In genomic region chr6:83424392-83425018, GRCh38 we compare ENCODE assay signal across 40 cellular contexts. TPM values are rescaled to one million over a fixed set of nuclear protein-coding genes. Genes with fewer than 3 reads are reported as not detected.
"Had no signal": no experiment of that assay in that cellular context is flagged by ENCODE, and none has a peak within 500 bp of the region (broad histone marks: within the 10 kb centered on the region; RNA-seq: fewer than 3 reads in every experiment).

No MANE protein-coding gene starts in this region.

- ATAC-seq: activated naive CD4-positive, alpha-beta T cell treated with anti-CD3 and anti-CD28 coated beads, Interleukin-2, amount 50 U/mL, for 72 hours; activated naive CD8-positive, alpha-beta T cell treated with anti-CD3 and anti-CD28 coated beads, Interleukin-2, amount 50 U/mL, for 24 hours; activated T-cell treated with anti-CD3 and anti-CD28 coated beads, Interleukin-2, amount 50 U/mL, for 4 hours; activated T-cell treated with anti-CD3 and anti-CD28 coated beads, Interleukin-2, amount 50 U/mL, for 72 hours; activated T-helper 17 cell treated with anti-CD3 and anti-CD28 coated beads, Interleukin-2, amount 50 U/mL, for 72 hours; body of pancreas had no signal

- H3K9me3 ChIP-seq: body of pancreas had no signal

- H3K27me3 Mint-ChIP-seq: activated naive CD4-positive, alpha-beta T cell treated with anti-CD3 and anti-CD28 coated beads, Interleukin-2, amount 10 ng/mL, durations not matched to agents 7 days and 5 days; brain had no signal

- H3K4me1 Mint-ChIP-seq: activated naive CD4-positive, alpha-beta T cell treated with anti-CD3 and anti-CD28 coated beads, Interleukin-2, amount 10 ng/mL, durations not matched to agents 7 days and 5 days; activated naive CD4-positive, alpha-beta T cell treated with anti-CD3 and anti-CD28 coated beads, Interleukin-2, amount 50 U/mL, for 24 hours; activated naive CD8-positive, alpha-beta T cell treated with anti-CD3 and anti-CD28 coated beads for 36 hours; activated naive CD8-positive, alpha-beta T cell treated with anti-CD3 and anti-CD28 coated beads, Interleukin-2, amount 10 ng/mL, durations not matched to agents 7 days and 5 days; activated naive CD8-positive, alpha-beta T cell treated with anti-CD3 and anti-CD28 coated beads, Interleukin-2, amount 50 U/mL, for 24 hours; activated T-helper 17 cell treated with anti-CD3 and anti-CD28 coated beads, Interleukin-2, amount 50 U/mL, for 72 hours; brain; central memory CD8-positive, alpha-beta T cell had no signal

- H3K36me3 Mint-ChIP-seq: activated naive CD4-positive, alpha-beta T cell treated with anti-CD3 and anti-CD28 coated beads, Interleukin-2, amount 10 ng/mL, durations not matched to agents 7 days and 5 days; activated naive CD4-positive, alpha-beta T cell treated with anti-CD3 and anti-CD28 coated beads, Interleukin-2, amount 50 U/mL, for 24 hours; activated naive CD4-positive, alpha-beta T cell treated with anti-CD3 and anti-CD28 coated beads, Interleukin-2, amount 50 U/mL, for 72 hours; activated naive CD8-positive, alpha-beta T cell treated with anti-CD3 and anti-CD28 coated beads for 36 hours; activated naive CD8-positive, alpha-beta T cell treated with anti-CD3 and anti-CD28 coated beads, Interleukin-2, amount 10 ng/mL, durations not matched to agents 7 days and 5 days; brain had no signal

- H3K27ac ChIP-seq: ascending aorta, body of pancreas, brain microvascular endothelial cell, breast epithelium, cardiac muscle cell had no signal

- H3K27ac Mint-ChIP-seq: activated naive CD4-positive, alpha-beta T cell treated with anti-CD3 and anti-CD28 coated beads for 36 hours; activated naive CD4-positive, alpha-beta T cell treated with anti-CD3 and anti-CD28 coated beads, Interleukin-2, amount 10 ng/mL, durations not matched to agents 7 days and 5 days; activated naive CD4-positive, alpha-beta T cell treated with anti-CD3 and anti-CD28 coated beads, Interleukin-2, amount 50 U/mL, for 24 hours; activated naive CD4-positive, alpha-beta T cell treated with anti-CD3 and anti-CD28 coated beads, Interleukin-2, amount 50 U/mL, for 72 hours; activated naive CD8-positive, alpha-beta T cell; activated naive CD8-positive, alpha-beta T cell treated with anti-CD3 and anti-CD28 coated beads for 36 hours; activated naive CD8-positive, alpha-beta T cell treated with anti-CD3 and anti-CD28 coated beads, Interleukin-2, amount 10 ng/mL, durations not matched to agents 7 days and 5 days; activated naive CD8-positive, alpha-beta T cell treated with anti-CD3 and anti-CD28 coated beads, Interleukin-2, amount 50 U/mL, for 24 hours; activated T-cell treated with anti-CD3 and anti-CD28 coated beads, Interleukin-2, amount 50 U/mL, for 24 hours; activated T-cell treated with anti-CD3 and anti-CD28 coated beads, Interleukin-2, amount 50 U/mL, for 72 hours; activated T-helper 1 cell treated with anti-CD3 and anti-CD28 coated beads, Interleukin-12 subunit alpha, Interleukin-12 subunit beta, Interleukin-2, Interleukin-4 antibody, amounts not matched to agents 30 ng/mL and 10 ng/mL and 1 ng/mL, durations not matched to agents 14 hours and 24 hours and 36 hours; activated T-helper 17 cell treated with anti-CD3 and anti-CD28 coated beads, Interleukin-2, amount 50 U/mL, for 72 hours; activated T-helper 2 cell treated with anti-CD3 and anti-CD28 coated beads, Interferon-gamma antibody, Interleukin-2, Interleukin-4, amounts not matched to agents 10 μg/mL and 5 μg/mL and 100 μg/mL, durations not matched to agents 14 hours and 24 hours and 36 hours; brain had no signal

- FAIRE-seq: astrocyte, bronchial epithelial cell had no signal

- H3K4me1 ChIP-seq: breast epithelium had no signal

- H3K36me3 ChIP-seq: adrenal gland, ascending aorta, brain microvascular endothelial cell, breast epithelium, cardiac muscle cell had no signal

- H3K4me3 Mint-ChIP-seq: activated naive CD4-positive, alpha-beta T cell treated with anti-CD3 and anti-CD28 coated beads for 36 hours; activated naive CD4-positive, alpha-beta T cell treated with anti-CD3 and anti-CD28 coated beads, Interleukin-2, amount 10 ng/mL, durations not matched to agents 7 days and 5 days; activated naive CD4-positive, alpha-beta T cell treated with anti-CD3 and anti-CD28 coated beads, Interleukin-2, amount 50 U/mL, for 24 hours; activated naive CD8-positive, alpha-beta T cell; activated naive CD8-positive, alpha-beta T cell treated with anti-CD3 and anti-CD28 coated beads for 36 hours; activated naive CD8-positive, alpha-beta T cell treated with anti-CD3 and anti-CD28 coated beads, Interleukin-2, amount 10 ng/mL, durations not matched to agents 7 days and 5 days; activated naive CD8-positive, alpha-beta T cell treated with anti-CD3 and anti-CD28 coated beads, Interleukin-2, amount 50 U/mL, for 24 hours; activated T-cell treated with anti-CD3 and anti-CD28 coated beads, Interleukin-2, amount 50 U/mL, for 24 hours; activated T-cell treated with anti-CD3 and anti-CD28 coated beads, Interleukin-2, amount 50 U/mL, for 4 hours; activated T-cell treated with anti-CD3 and anti-CD28 coated beads, Interleukin-2, amount 50 U/mL, for 72 hours; activated T-helper 1 cell treated with anti-CD3 and anti-CD28 coated beads, Interleukin-12 subunit alpha, Interleukin-12 subunit beta, Interleukin-2, Interleukin-4 antibody, amounts not matched to agents 30 ng/mL and 10 ng/mL and 1 ng/mL, durations not matched to agents 14 hours and 24 hours and 36 hours; activated T-helper 17 cell treated with anti-CD3 and anti-CD28 coated beads, Interleukin-2, amount 50 U/mL, for 72 hours; brain; central memory CD8-positive, alpha-beta T cell had no signal

- H3K27me3 ChIP-seq: adrenal gland, ascending aorta, body of pancreas, brain microvascular endothelial cell, breast epithelium, cardiac muscle cell had no signal

- H3K4me3 ChIP-seq: adrenal gland, ascending aorta, body of pancreas, breast epithelium, cardiac muscle cell had no signal

- DNase-seq: activated effector memory CD4-positive, alpha-beta T cell treated with anti-CD3 and anti-CD28 coated beads, Interleukin-2, amount 50 U/mL, for 16 hours; activated effector memory CD4-positive, alpha-beta T cell treated with Interleukin-2 at 50 U/mL for 16 hours; activated gamma-delta T cell; activated gamma-delta T cell treated with Interleukin-2 at 50 U/mL for 16 hours; activated naive CD4-positive, alpha-beta T cell; activated naive CD4-positive, alpha-beta T cell treated with anti-CD3 and anti-CD28 coated beads for 36 hours; activated naive CD4-positive, alpha-beta T cell treated with anti-CD3 and anti-CD28 coated beads, Interleukin-2, amount 10 ng/mL, durations not matched to agents 7 days and 5 days; activated naive CD4-positive, alpha-beta T cell treated with anti-CD3 and anti-CD28 coated beads, Interleukin-2, amount 50 U/mL, for 16 hours; activated naive CD4-positive, alpha-beta T cell treated with Interleukin-2 at 50 U/mL for 16 hours; activated naive CD8-positive, alpha-beta T cell treated with anti-CD3 and anti-CD28 coated beads for 36 hours; activated naive CD8-positive, alpha-beta T cell treated with anti-CD3 and anti-CD28 coated beads, Interleukin-2, amount 10 ng/mL, durations not matched to agents 7 days and 5 days; activated naive CD8-positive, alpha-beta T cell treated with anti-CD3 and anti-CD28 coated beads, Interleukin-2, amount 50 U/mL, for 24 hours; activated T-cell treated with anti-CD3 and anti-CD28 coated beads, Interleukin-2, amount 50 U/mL, for 1 hour; activated T-cell treated with anti-CD3 and anti-CD28 coated beads, Interleukin-2, amount 50 U/mL, for 24 hours; activated T-cell treated with anti-CD3 and anti-CD28 coated beads, Interleukin-2, amount 50 U/mL, for 4 hours; activated T-cell treated with anti-CD3 and anti-CD28 coated beads, Interleukin-2, amount 50 U/mL, for 48 hours; activated T-cell treated with anti-CD3 and anti-CD28 coated beads, Interleukin-2, amount 50 U/mL, for 72 hours; adrenal gland; amniotic stem cell; amygdala; anterior cingulate cortex; aorta; body of pancreas; brain microvascular endothelial cell; caudate nucleus; central memory CD4-positive, alpha-beta T cell; cerebellar nuclear complex had no signal

RNA-seq across cellular contexts. Expression of gene ME1, which starts 6.3 kb away (rescaled TPM):
- total RNA-seq: activated naive CD4-positive, alpha-beta T cell treated with anti-CD3 and anti-CD28 coated beads for 36 hours; activated naive CD4-positive, alpha-beta T cell treated with anti-CD3 and anti-CD28 coated beads, Interleukin-2, amount 50 U/mL, for 72 hours; activated naive CD8-positive, alpha-beta T cell treated with anti-CD3 and anti-CD28 coated beads for 36 hours; activated T-helper 1 cell treated with anti-CD3 and anti-CD28 coated beads, Interleukin-12 subunit alpha, Interleukin-12 subunit beta, Interleukin-2, Interleukin-4 antibody, amounts not matched to agents 30 ng/mL and 10 ng/mL and 1 ng/mL, durations not matched to agents 14 hours and 24 hours and 36 hours; activated T-helper 2 cell treated with anti-CD3 and anti-CD28 coated beads, Interferon-gamma antibody, Interleukin-2, Interleukin-4, amounts not matched to agents 10 μg/mL and 5 μg/mL and 100 μg/mL, durations not matched to agents 14 hours and 24 hours and 36 hours had no signal
